21 cellular contexts compared by ENCODE assay signal in the genomic region with DNA sequence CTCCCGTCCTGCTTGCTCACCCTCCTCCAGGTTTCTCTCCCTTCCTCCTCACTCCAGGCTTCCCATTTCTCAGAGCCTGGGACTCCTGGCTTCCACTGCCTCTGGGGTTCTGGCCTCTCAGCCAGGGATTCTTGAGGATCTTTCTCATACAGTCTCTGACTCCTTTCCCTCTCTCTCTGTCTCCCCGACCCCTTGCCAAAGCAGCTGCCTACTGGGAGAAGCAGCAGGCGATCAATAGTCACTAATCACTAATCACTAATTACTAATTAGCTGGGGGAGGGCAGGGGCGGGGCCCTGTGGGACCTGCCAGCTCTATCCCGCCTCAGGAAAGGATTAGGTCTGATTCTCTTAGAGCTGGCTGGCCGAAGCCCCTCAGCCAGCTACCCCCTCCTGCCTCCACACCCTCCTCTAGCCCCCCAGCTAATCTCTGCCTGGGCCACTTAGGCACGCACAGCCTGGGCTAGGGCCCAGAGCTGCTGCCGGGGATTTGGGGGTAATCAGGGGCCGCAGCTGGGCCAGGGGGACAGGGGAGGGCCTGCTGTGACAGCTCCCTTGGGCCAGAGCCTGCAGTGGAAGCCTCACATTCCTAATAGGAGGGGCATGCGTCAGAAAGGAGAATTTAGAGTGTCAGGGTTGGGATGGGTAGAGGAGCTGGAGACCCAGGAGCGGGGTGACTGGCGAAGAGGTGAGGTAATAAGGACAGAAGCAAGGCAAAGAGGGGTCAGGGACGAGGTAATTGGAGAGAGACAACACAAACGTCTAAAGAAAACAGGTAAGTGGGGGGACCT. TPM values are rescaled to one million over a fixed set of nuclear protein-coding genes. Genes with fewer than 3 reads are reported as not detected.
A peak's percentile ranks its signal among the peaks of the same experiment; 100 is the strongest.
DNase-seq lines count a peak whose midpoint lies in the region; ATAC-seq, FAIRE-seq and TF ChIP-seq lines count a peak whose summit lies in the region.
"Had no signal": no experiment of that assay in that cellular context is flagged by ENCODE, and none has a peak within 500 bp of the region (broad histone marks: within the 10 kb centered on the region; RNA-seq: fewer than 3 reads in every experiment).

No MANE protein-coding gene starts in this region.

- peak overlapping the region; percentile 45 for H3K4me3 Mint-ChIP-seq in memory B cell
- H3K4me3 Mint-ChIP-seq: dendritic cell treated with granulocyte-macrophage colony-stimulating factor and Interleukin-4, amounts not matched to agents 40 ng/mL and 50 ng/mL, for 4 days; stimulated activated naive CD8-positive, alpha-beta T cell treated with anti-CD3 and anti-CD28 coated beads, Interleukin-15, amount 100 ng/mL, for 72 hours had no signal

- BruUV-seq in HepG2 (replicated peaks; lab: Mats Ljungman, UMichigan) (no TSS peak), GM12878 (replicated peaks; lab: Mats Ljungman, UMichigan) (no TSS peak)

- H3K9me3 ChIP-seq in HepG2 (ENCODE audit: low read length) (no peaks in the 10 kb centered on the region), right lobe of liver (no peaks in the 10 kb centered on the region), GM12878 (replicated peaks; ENCODE audit: control insufficient read depth, insufficient read depth, low read length) (no peaks in the 10 kb centered on the region)
- H3K9me3 ChIP-seq: heart left ventricle, left ventricle myocardium inferior, tibial artery had no signal

- RAD21 ChIA-PET in GM12878 (lab: Charles Lee; ENCODE audit: unreplicated experiment), result interaction anchor here (0.9 kb wide), 1 partner anchor 23 kb away, joined by 3 read pairs; no protein-coding TSS in a partner anchor

- intact Hi-C loops in HepG2 (cut with micrococcal nuclease; ENCODE audit: unreplicated experiment), result no loop called here
- intact Hi-C loops in right lobe of liver (cut with DNase I), result no loop called here
- intact Hi-C loops in GM12878 (cut with micrococcal nuclease; ENCODE audit: unreplicated experiment), result no loop called here

- H4K20me1 ChIP-seq in HepG2 (ENCODE audit: insufficient read depth, low read length) (no peaks in the 10 kb centered on the region), GM12878 (ENCODE audit: control insufficient read depth, insufficient read depth) (no peaks in the 10 kb centered on the region)

- TF ChIP-seq CTCF in HepG2 (CRISPR knock-in tag; IDR thresholded peaks at IDR 0.05), result no peak
- TF ChIP-seq CTCF in right lobe of liver (IDR thresholded peaks at IDR 0.05), result no peak
- TF ChIP-seq CTCF in GM12878 (IDR thresholded peaks at IDR 0.05 in 2 of 3, conservative IDR thresholded peaks at IDR 0.05 in 1 of 3; ENCODE audit: control insufficient read depth in 2 of 3, extremely low read depth in 1 of 3, insufficient read depth in 1 of 3, low read depth in 3 of 3, low read length in 3 of 3), result no peak
- TF ChIP-seq CTCF in GM10266 (IDR thresholded peaks at IDR 0.05; ENCODE audit: control insufficient read depth, insufficient read depth, low read depth, missing control alignments), result no peak

- peaks cover 10% of the 10 kb centered on the region for H3K36me3 Mint-ChIP-seq in memory B cell

- CTCF ChIA-PET in HepG2 (lab: Yijun Ruan, JAX; ENCODE audit: low intra/inter-chr PET ratio, low total read pairs) (no interaction called here), GM12878 (lab: Yijun Ruan, JAX) (interaction anchor here (0.9 to 1.2 kb wide), 3 partner anchors 10 to 500 kb away, joined by 3 to 7 read pairs (median 5); a partner anchor contains a TSS)

- TF ChIP-seq POLR2A in HepG2 (IDR thresholded peaks at IDR 0.05; ENCODE audit: insufficient read depth in 1 of 2, low read depth in 2 of 2, low read length in 2 of 2) (no peak), right lobe of liver (IDR thresholded peaks at IDR 0.05) (no peak), GM12878 (IDR thresholded peaks at IDR 0.05; ENCODE audit: low read depth, low read length) (no peak)

- H3K27me3 ChIP-seq in HepG2 (ENCODE audit: control insufficient read depth in 1 of 2, insufficient read depth in 2 of 2, low read length in 2 of 2) (peaks cover 20 to 90% of the 10 kb centered on the region in 2 experiments), right lobe of liver (peaks cover 0 to 13% of the 10 kb centered on the region in 2 donors), GM12878 (replicated peaks in 1 of 2; ENCODE audit: control insufficient read depth in 2 of 2, insufficient read depth in 2 of 2, low read length in 1 of 2) (peaks cover 36 to 39% of the 10 kb centered on the region in 2 experiments)

- POLR2A ChIA-PET in HepG2 (lab: Yijun Ruan, JAX), result interaction anchor here (0.6 to 1.5 kb wide), 5 partner anchors 10 to 123 kb away, joined by 3 to 9 read pairs (median 3); a partner anchor contains a TSS
- POLR2A ChIA-PET in GM12878 (lab: Charles Lee), result interaction anchor here (1.1 kb wide), 1 partner anchor 10 kb away, joined by 4 read pairs; a partner anchor contains a TSS

- ATAC-seq in HepG2, result no peak
- ATAC-seq in right lobe of liver, result no peak
- ATAC-seq in GM12878, result no peak
- no peak for ATAC-seq in memory B cell (ENCODE audit: low read depth)
- ATAC-seq: heart left ventricle; stimulated activated naive CD8-positive, alpha-beta T cell treated with anti-CD3 and anti-CD28 coated beads, Interleukin-15, amount 100 ng/mL, for 72 hours had no signal

- WGBS in HepG2 (ENCODE audit: low lambda C conversion rate), result 16% methylated on average over 14 of the region's 14 CpGs
- 45% methylated on average over 10 of the region's 14 CpGs for WGBS in right lobe of liver (ENCODE audit: insufficient coverage, low coverage, low lambda C conversion rate, missing lambda C conversion rate)
- whole genome bisulfite sequencing in GM12878 (ENCODE audit: insufficient coverage, insufficient replicate concordance, low lambda C conversion rate, missing lambda C conversion rate), result 21% methylated on average over 13 of the region's 14 CpGs

- in situ Hi-C loops in HepG2 (cut with HindIII; ENCODE audit: extremely low pct_ligation_motif_present, low pct_unique_long_range_greater_than_20kb) (no loop called here), GM12878 (cut with MboI) (no loop called here)

- peaks cover 53% of the 10 kb centered on the region for H3K4me1 ChIP-seq in HepG2 (ENCODE audit: insufficient read depth, low read length)
- H3K4me1 ChIP-seq in right lobe of liver, result peaks cover 0 to 14% (median 0%) of the 10 kb centered on the region in 4 donors
- H3K4me1 ChIP-seq in GM12878 (ENCODE audit: control insufficient read depth, insufficient read depth, low read length), result peaks cover 13% of the 10 kb centered on the region

- FAIRE-seq in HepG2 (lab: Jason Lieb, UNC) (no peak), GM12878 (lab: Jason Lieb, UNC) (no peak)

- H3K4me1 Mint-ChIP-seq in memory B cell, result peaks cover 67% of the 10 kb centered on the region

- DNase-seq in HepG2 (ENCODE audit: low spot score) (no peak), right lobe of liver (no peak), GM12878 (ENCODE audit: low read depth, low spot score) (no peak), memory B cell (ENCODE audit: low spot score in 2 of 2) (no peak), SIG-M5 (lab: John Stamatoyannopoulos, UW) (no peak), amniotic stem cell (lab: John Stamatoyannopoulos, UW) (no peak), GM10266 (ENCODE audit: extremely low spot score) (no peak)
- no peak for DNase-seq in stimulated activated naive CD4-positive, alpha-beta T cell (lab: John Stamatoyannopoulos, UW)
- DNase-seq: 8988T; activated naive CD4-positive, alpha-beta T cell treated with Interleukin-2 at 50 U/mL for 16 hours; AML-193; DMS79 treated with DMSO at 0.1 percent for 48 hours; heart left ventricle; left ventricle myocardium inferior; NCI-H510A; NK-92 treated with Interleukin-12 subunit alpha and Interleukin-12 subunit beta, amount 100 ng/mL, for 24 hours; stimulated activated CD4-positive, alpha-beta T cell treated with anti-CD3 and anti-CD28 coated beads, Interleukin-4, amount 100 ng/mL, for 1 hour; stimulated activated naive CD8-positive, alpha-beta T cell treated with anti-CD3 and anti-CD28 coated beads, Interleukin-15, amount 100 ng/mL, for 72 hours; tibial artery had no signal

- H3K9ac ChIP-seq in HepG2 (ENCODE audit: insufficient read depth, low read depth, low read length) (no peak overlapping the region), GM12878 (ENCODE audit: control insufficient read depth, insufficient read depth, low read length) (no peak overlapping the region)

- no peaks in the 10 kb centered on the region for H3K79me2 ChIP-seq in HepG2 (ENCODE audit: insufficient read depth, low read length)
- no peaks in the 10 kb centered on the region for H3K79me2 ChIP-seq in GM12878 (ENCODE audit: control insufficient read depth, insufficient read depth, low read length)

- H3K4me3 ChIP-seq in HepG2 (replicated peaks in 1 of 3; ENCODE audit: insufficient read depth in 1 of 3, low read depth in 2 of 3, low read length in 3 of 3), result no peak overlapping the region
- H3K4me3 ChIP-seq in right lobe of liver, result no peak overlapping the region
- H3K4me3 ChIP-seq in GM12878, result no peak overlapping the region
- H3K4me3 ChIP-seq: heart left ventricle, left ventricle myocardium inferior, tibial artery had no signal

- H2AFZ ChIP-seq in HepG2 (ENCODE audit: low read length) (no peak overlapping the region), GM12878 (ENCODE audit: control insufficient read depth, low read depth, low read length) (no peak overlapping the region)

- no peaks in the 10 kb centered on the region for H3K9me3 Mint-ChIP-seq in memory B cell
- H3K9me3 Mint-ChIP-seq: dendritic cell treated with granulocyte-macrophage colony-stimulating factor and Interleukin-4, amounts not matched to agents 40 ng/mL and 50 ng/mL, for 4 days; stimulated activated naive CD8-positive, alpha-beta T cell treated with anti-CD3 and anti-CD28 coated beads, Interleukin-15, amount 100 ng/mL, for 72 hours had no signal

- H3K27ac ChIP-seq in HepG2 (ENCODE audit: extremely low read length, insufficient read depth, low read length) (no peak overlapping the region), right lobe of liver (no peak overlapping the region), GM12878 (ENCODE audit: control insufficient read depth, insufficient read depth) (no peak overlapping the region)
- H3K27ac ChIP-seq: heart left ventricle, left ventricle myocardium inferior, tibial artery had no signal

- H3K27ac Mint-ChIP-seq in memory B cell, result peak overlapping the region; percentile 17
- H3K27ac Mint-ChIP-seq: dendritic cell treated with granulocyte-macrophage colony-stimulating factor and Interleukin-4, amounts not matched to agents 40 ng/mL and 50 ng/mL, for 4 days; stimulated activated naive CD8-positive, alpha-beta T cell treated with anti-CD3 and anti-CD28 coated beads, Interleukin-15, amount 100 ng/mL, for 72 hours had no signal

- TF ChIP-seq EP300 in HepG2 (IDR thresholded peaks at IDR 0.05; ENCODE audit: low read depth in 2 of 2, low read length in 2 of 2) (no peak), HepG2 (CRISPR knock-in tag; IDR thresholded peaks at IDR 0.05; ENCODE audit: borderline replicate concordance) (no peak), GM12878 (IDR thresholded peaks at IDR 0.05; ENCODE audit: borderline replicate concordance in 1 of 2, control insufficient read depth in 1 of 2, low read depth in 2 of 2, low read length in 2 of 2) (no peak)

- H3K27me3 Mint-ChIP-seq in memory B cell, result peaks cover 46% of the 10 kb centered on the region

- TF ChIP-seq RAD21 in HepG2 (CRISPR knock-in tag; IDR thresholded peaks at IDR 0.05) (no peak), GM12878 (IDR thresholded peaks at IDR 0.05; ENCODE audit: insufficient read depth, low read depth, low read length) (no peak)

- no peak overlapping the region for H3K4me2 ChIP-seq in HepG2 (ENCODE audit: low read depth, low read length)
- no peak overlapping the region for H3K4me2 ChIP-seq in GM12878 (ENCODE audit: control insufficient read depth, insufficient read depth)

- H3K36me3 ChIP-seq in HepG2 (replicated peaks in 1 of 2; ENCODE audit: control insufficient read depth in 1 of 2, insufficient read depth in 2 of 2, low read length in 2 of 2) (no peaks in the 10 kb centered on the region), right lobe of liver (no peaks in the 10 kb centered on the region), GM12878 (ENCODE audit: control insufficient read depth in 2 of 2, insufficient read depth in 2 of 2, low read length in 1 of 2) (no peaks in the 10 kb centered on the region)
- H3K36me3 ChIP-seq: heart left ventricle, left ventricle myocardium inferior, tibial artery had no signal

- SMC1A ChIA-PET in GM12878 (lab: Charles Lee; ENCODE audit: uncharacterized antibody, unreplicated experiment), result interaction anchor here (2.3 kb wide), 1 partner anchor 11 kb away, joined by 10 read pairs; a partner anchor contains a TSS

RNA-seq across cellular contexts. Expression of a gene that starts 2.8 kb away (rescaled TPM):
- total RNA-seq in HepG2 (2016; rRNA removed; fragmentation: Illumina TruSeq; extraction: Trizol) (not detected in 2 replicates), right lobe of liver (1 to 10 TPM in 2 of 6 experiments, under 1 TPM in 1, not detected in 3; 0.87 to 1.5 (median 1.2) TPM), GM12878 (2014; rRNA removed) (not detected in 2 replicates), GM12878 (2014; rRNA removed; fragmentation: Illumina TruSeq; extraction: Trizol) (not detected in 2 replicates), GM12878 (2021) (0.19 and 0.26 TPM in 2 replicates)
- not detected in 2 replicates for total RNA-seq in HepG2 (2016; cell fraction: cytosol; rRNA removed; fragmentation: Illumina TruSeq; extraction: Trizol; ENCODE audit: low read depth)
- total RNA-seq in HepG2 (2016; cell fraction: insoluble cytoplasmic fraction; rRNA removed; fragmentation: Illumina TruSeq; extraction: Trizol), result not detected in 2 replicates
- total RNA-seq in HepG2 (2016; cell fraction: membrane; rRNA removed; fragmentation: Illumina TruSeq; extraction: Trizol), result not detected in 2 replicates
- total RNA-seq in HepG2 (2016; cell fraction: nucleus; rRNA removed; fragmentation: Illumina TruSeq; extraction: Trizol), result not detected in 2 replicates
- polyA plus RNA-seq in HepG2 (2011; rRNA removed) (0.13 and 0.24 TPM in 2 replicates), GM12878 (2011; rRNA removed) (not detected in 2 replicates), GM12878 (2014; fragmentation: Illumina TruSeq; extraction: Trizol) (0.03 TPM in 1 of 2 replicates, not detected in the other), GM12878 (2014; fragmentation: Nextera tagmentation; extraction: Ambion mirVana) (not detected), GM12878 (2014; rRNA removed) (not detected in 2 replicates), GM12878 (2016; fragmentation: Nextera tagmentation; extraction: Ambion mirVana) (not detected)
- polyA plus RNA-seq in HepG2 (2011; cell fraction: cytosol; rRNA removed), result 0.18 and 0.24 TPM in 2 replicates
- polyA plus RNA-seq in HepG2 (2011; cell fraction: nucleus; rRNA removed), result 0.54 and 0.55 TPM in 2 replicates
- polyA plus RNA-seq in HepG2 (2012), result 1.9 and 2.5 TPM in 2 replicates
- polyA plus RNA-seq in HepG2 (2016; cell fraction: cytosol; fragmentation: Illumina TruSeq; extraction: Trizol; ENCODE audit: low read depth), result not detected in 2 replicates
- polyA plus RNA-seq in HepG2 (2016; cell fraction: insoluble cytoplasmic fraction; fragmentation: Illumina TruSeq; extraction: Trizol; ENCODE audit: low read depth), result not detected in 2 replicates
- polyA plus RNA-seq in HepG2 (2016; cell fraction: membrane; fragmentation: Illumina TruSeq; extraction: Trizol; ENCODE audit: low read depth), result not detected in 2 replicates
- polyA plus RNA-seq in HepG2 (2016; cell fraction: nucleus; fragmentation: Illumina TruSeq; extraction: Trizol; ENCODE audit: insufficient read depth, low read depth), result not detected in 2 replicates
- polyA minus RNA-seq in HepG2 (2011; rRNA and poly(A)+ RNA removed; ENCODE audit: low replicate concordance), result 0.30 and 2.2 TPM in 2 replicates
- polyA minus RNA-seq in HepG2 (2011; cell fraction: cytosol; rRNA and poly(A)+ RNA removed), result not detected in 2 replicates
- 0.25 TPM in 1 of 2 replicates, not detected in the other for polyA minus RNA-seq in HepG2 (2011; cell fraction: nucleus; rRNA and poly(A)+ RNA removed)
- 0.48 TPM in 1 of 2 replicates, not detected in the other for total RNA-seq in GM12878 (2013; cell fraction: nucleolus; rRNA removed)
- polyA plus RNA-seq in GM12878 (2011; ENCODE audit: low read depth), result not detected
- 0.12 TPM in 1 of 2 replicates, not detected in the other for polyA plus RNA-seq in GM12878 (2011; cell fraction: cytosol; rRNA removed)
- 0.29 and 0.58 TPM in 2 replicates for polyA plus RNA-seq in GM12878 (2011; cell fraction: nucleus; rRNA removed)
- 0.46 and 0.54 TPM in 2 replicates for polyA plus RNA-seq in GM12878 (2012)
- not detected in 2 replicates for polyA minus RNA-seq in GM12878 (2011; rRNA and poly(A)+ RNA removed)
- not detected in 2 replicates for polyA minus RNA-seq in GM12878 (2011; cell fraction: cytosol; rRNA and poly(A)+ RNA removed)
- not detected in 2 replicates for polyA minus RNA-seq in GM12878 (2011; cell fraction: nucleus; rRNA and poly(A)+ RNA removed)

RNA-seq across cellular contexts. Expression of a gene that starts 10.1 kb away (rescaled TPM):
- 181 and 184 TPM in 2 replicates for total RNA-seq in HepG2 (2016; rRNA removed; fragmentation: Illumina TruSeq; extraction: Trizol)
- 34.5 and 40.7 TPM in 2 replicates for total RNA-seq in HepG2 (2016; cell fraction: cytosol; rRNA removed; fragmentation: Illumina TruSeq; extraction: Trizol; ENCODE audit: low read depth)
- 185 and 193 TPM in 2 replicates for total RNA-seq in HepG2 (2016; cell fraction: insoluble cytoplasmic fraction; rRNA removed; fragmentation: Illumina TruSeq; extraction: Trizol)
- 86.2 and 91.5 TPM in 2 replicates for total RNA-seq in HepG2 (2016; cell fraction: membrane; rRNA removed; fragmentation: Illumina TruSeq; extraction: Trizol)
- total RNA-seq in HepG2 (2016; cell fraction: nucleus; rRNA removed; fragmentation: Illumina TruSeq; extraction: Trizol), result 87.0 and 104 TPM in 2 replicates
- 393 and 420 TPM in 2 replicates for polyA plus RNA-seq in HepG2 (2011; rRNA removed)
- 388 and 543 TPM in 2 replicates for polyA plus RNA-seq in HepG2 (2011; cell fraction: cytosol; rRNA removed)
- polyA plus RNA-seq in HepG2 (2011; cell fraction: nucleus; rRNA removed), result 527 and 559 TPM in 2 replicates
- polyA plus RNA-seq in HepG2 (2012), result 193 and 317 TPM in 2 replicates
- polyA plus RNA-seq in HepG2 (2016; cell fraction: cytosol; fragmentation: Illumina TruSeq; extraction: Trizol; ENCODE audit: low read depth), result 47.3 and 51.9 TPM in 2 replicates
- 228 and 257 TPM in 2 replicates for polyA plus RNA-seq in HepG2 (2016; cell fraction: insoluble cytoplasmic fraction; fragmentation: Illumina TruSeq; extraction: Trizol; ENCODE audit: low read depth)
- polyA plus RNA-seq in HepG2 (2016; cell fraction: membrane; fragmentation: Illumina TruSeq; extraction: Trizol; ENCODE audit: low read depth), result 85.7 and 97.2 TPM in 2 replicates
- 161 and 174 TPM in 2 replicates for polyA plus RNA-seq in HepG2 (2016; cell fraction: nucleus; fragmentation: Illumina TruSeq; extraction: Trizol; ENCODE audit: insufficient read depth, low read depth)
- 452 and 685 TPM in 2 replicates for polyA minus RNA-seq in HepG2 (2011; rRNA and poly(A)+ RNA removed; ENCODE audit: low replicate concordance)
- polyA minus RNA-seq in HepG2 (2011; cell fraction: cytosol; rRNA and poly(A)+ RNA removed), result 216 and 224 TPM in 2 replicates
- polyA minus RNA-seq in HepG2 (2011; cell fraction: nucleus; rRNA and poly(A)+ RNA removed), result 130 and 151 TPM in 2 replicates
- 100 to 1,000 TPM; 157 to 228 (median 194) TPM for total RNA-seq in right lobe of liver
- total RNA-seq in GM12878 (2013; cell fraction: nucleolus; rRNA removed), result 103 and 117 TPM in 2 replicates
- total RNA-seq in GM12878 (2014; rRNA removed), result 247 and 292 TPM in 2 replicates
- 147 and 158 TPM in 2 replicates for total RNA-seq in GM12878 (2014; rRNA removed; fragmentation: Illumina TruSeq; extraction: Trizol)
- 288 and 297 TPM in 2 replicates for total RNA-seq in GM12878 (2021)
- 113 TPM for polyA plus RNA-seq in GM12878 (2011; ENCODE audit: low read depth)
- 93.5 and 253 TPM in 2 replicates for polyA plus RNA-seq in GM12878 (2011; rRNA removed)
- polyA plus RNA-seq in GM12878 (2011; cell fraction: cytosol; rRNA removed), result 380 and 408 TPM in 2 replicates
- 498 and 628 TPM in 2 replicates for polyA plus RNA-seq in GM12878 (2011; cell fraction: nucleus; rRNA removed)
- polyA plus RNA-seq in GM12878 (2012), result 207 and 235 TPM in 2 replicates
- polyA plus RNA-seq in GM12878 (2014; fragmentation: Illumina TruSeq; extraction: Trizol), result 96.4 and 282 TPM in 2 replicates
- 10 to 100 TPM; 57.0 to 65.6 TPM for polyA plus RNA-seq in GM12878 (2014; fragmentation: Nextera tagmentation; extraction: Ambion mirVana)
- 193 and 221 TPM in 2 replicates for polyA plus RNA-seq in GM12878 (2014; rRNA removed)
- polyA plus RNA-seq in GM12878 (2016; fragmentation: Nextera tagmentation; extraction: Ambion mirVana), result 100 to 1,000 TPM; 153 to 178 TPM
- 217 and 275 TPM in 2 replicates for polyA minus RNA-seq in GM12878 (2011; rRNA and poly(A)+ RNA removed)
- polyA minus RNA-seq in GM12878 (2011; cell fraction: cytosol; rRNA and poly(A)+ RNA removed), result 110 and 146 TPM in 2 replicates
- polyA minus RNA-seq in GM12878 (2011; cell fraction: nucleus; rRNA and poly(A)+ RNA removed), result 118 and 173 TPM in 2 replicates

RNA-seq across cellular contexts. Expression of a gene that starts 31.6 kb away (rescaled TPM):
- total RNA-seq in HepG2 (2016; rRNA removed; fragmentation: Illumina TruSeq; extraction: Trizol), result 0.14 and 0.18 TPM in 2 replicates
- total RNA-seq in HepG2 (2016; cell fraction: cytosol; rRNA removed; fragmentation: Illumina TruSeq; extraction: Trizol; ENCODE audit: low read depth), result not detected in 2 replicates
- 0.25 and 0.26 TPM in 2 replicates for total RNA-seq in HepG2 (2016; cell fraction: insoluble cytoplasmic fraction; rRNA removed; fragmentation: Illumina TruSeq; extraction: Trizol)
- not detected in 2 replicates for total RNA-seq in HepG2 (2016; cell fraction: membrane; rRNA removed; fragmentation: Illumina TruSeq; extraction: Trizol)
- 0.34 and 0.62 TPM in 2 replicates for total RNA-seq in HepG2 (2016; cell fraction: nucleus; rRNA removed; fragmentation: Illumina TruSeq; extraction: Trizol)
- 0.22 and 0.27 TPM in 2 replicates for polyA plus RNA-seq in HepG2 (2011; rRNA removed)
- polyA plus RNA-seq in HepG2 (2011; cell fraction: cytosol; rRNA removed), result 0.05 and 0.17 TPM in 2 replicates
- polyA plus RNA-seq in HepG2 (2011; cell fraction: nucleus; rRNA removed), result 1.3 TPM in 2 replicates
- polyA plus RNA-seq in HepG2 (2012), result 0.34 and 0.49 TPM in 2 replicates
- 0.12 TPM in 1 of 2 replicates, not detected in the other for polyA plus RNA-seq in HepG2 (2016; cell fraction: cytosol; fragmentation: Illumina TruSeq; extraction: Trizol; ENCODE audit: low read depth)
- polyA plus RNA-seq in HepG2 (2016; cell fraction: insoluble cytoplasmic fraction; fragmentation: Illumina TruSeq; extraction: Trizol; ENCODE audit: low read depth), result 0.19 and 0.38 TPM in 2 replicates
- 0.18 TPM in 1 of 2 replicates, not detected in the other for polyA plus RNA-seq in HepG2 (2016; cell fraction: membrane; fragmentation: Illumina TruSeq; extraction: Trizol; ENCODE audit: low read depth)
- polyA plus RNA-seq in HepG2 (2016; cell fraction: nucleus; fragmentation: Illumina TruSeq; extraction: Trizol; ENCODE audit: insufficient read depth, low read depth), result 1.4 and 2.4 TPM in 2 replicates
- 0.54 TPM in 1 of 2 replicates, not detected in the other for polyA minus RNA-seq in HepG2 (2011; rRNA and poly(A)+ RNA removed; ENCODE audit: low replicate concordance)
- not detected in 2 replicates for polyA minus RNA-seq in HepG2 (2011; cell fraction: cytosol; rRNA and poly(A)+ RNA removed)
- 0.99 and 1.3 TPM in 2 replicates for polyA minus RNA-seq in HepG2 (2011; cell fraction: nucleus; rRNA and poly(A)+ RNA removed)
- total RNA-seq in right lobe of liver, result 1 to 10 TPM in 5 of 6 experiments, under 1 TPM in 1; 0.98 to 4.5 (median 1.8) TPM
- 3.2 and 4.8 TPM in 2 replicates for total RNA-seq in GM12878 (2013; cell fraction: nucleolus; rRNA removed)
- total RNA-seq in GM12878 (2014; rRNA removed), result 2.7 and 3.6 TPM in 2 replicates
- total RNA-seq in GM12878 (2014; rRNA removed; fragmentation: Illumina TruSeq; extraction: Trizol), result 3.3 and 4.0 TPM in 2 replicates
- total RNA-seq in GM12878 (2021), result 5.5 and 5.7 TPM in 2 replicates
- polyA plus RNA-seq in GM12878 (2011; ENCODE audit: low read depth), result 3.8 TPM
- 8.8 and 10.4 TPM in 2 replicates for polyA plus RNA-seq in GM12878 (2011; rRNA removed)
- polyA plus RNA-seq in GM12878 (2011; cell fraction: cytosol; rRNA removed), result 7.2 and 7.5 TPM in 2 replicates
- 9.9 and 11.7 TPM in 2 replicates for polyA plus RNA-seq in GM12878 (2011; cell fraction: nucleus; rRNA removed)
- polyA plus RNA-seq in GM12878 (2012), result 6.6 and 7.7 TPM in 2 replicates
- polyA plus RNA-seq in GM12878 (2014; fragmentation: Illumina TruSeq; extraction: Trizol), result 9.8 and 9.9 TPM in 2 replicates
- under 1 TPM; 0.49 to 0.55 TPM for polyA plus RNA-seq in GM12878 (2014; fragmentation: Nextera tagmentation; extraction: Ambion mirVana)
- polyA plus RNA-seq in GM12878 (2014; rRNA removed), result 8.3 and 9.4 TPM in 2 replicates
- 1 to 10 TPM; 1.7 to 2.1 TPM for polyA plus RNA-seq in GM12878 (2016; fragmentation: Nextera tagmentation; extraction: Ambion mirVana)
- 4.6 and 5.5 TPM in 2 replicates for polyA minus RNA-seq in GM12878 (2011; rRNA and poly(A)+ RNA removed)
- polyA minus RNA-seq in GM12878 (2011; cell fraction: cytosol; rRNA and poly(A)+ RNA removed), result 3.5 and 3.9 TPM in 2 replicates
- polyA minus RNA-seq in GM12878 (2011; cell fraction: nucleus; rRNA and poly(A)+ RNA removed), result 2.2 and 2.3 TPM in 2 replicates
- polyA plus RNA-seq: smooth muscle cell had no signal
